ENCODE assay signal across 9 cellular contexts in genomic region chr9:104969116-104969515, GRCh38. TPM values are rescaled to one million over a fixed set of nuclear protein-coding genes. Genes with fewer than 3 reads are reported as not detected.
DNase-seq lines count a peak whose midpoint lies in the region; ATAC-seq and TF ChIP-seq lines count a peak whose summit lies in the region.
"Had no signal": no experiment of that assay in that cellular context is flagged by ENCODE, and none has a peak within 500 bp of the region (broad histone marks: within the 10 kb centered on the region; RNA-seq: fewer than 3 reads in every experiment).

No MANE protein-coding gene starts in this region.

- peaks cover 11% of the 10 kb centered on the region for H3K4me1 Mint-ChIP-seq in T-helper 1 cell treated with Interleukin-12 subunit alpha and Interleukin-12 subunit beta and Interleukin-4 antibody, amounts not matched to agents 30 μg/mL and 1 μg/mL, for 36 hours (ENCODE audit: low read depth)

- H3K27ac ChIP-seq in body of pancreas (peak overlapping the region in 3 of 4 donors; percentile 77 to 90 (median 88)), liver (ENCODE audit: low read depth in 1 of 2, low read length in 2 of 2) (peak overlapping the region; percentile 91 to 95), substantia nigra (ENCODE audit: low read depth, low read length, poor library complexity, severe bottlenecking) (peak overlapping the region; percentile 98)

- no peak for TF ChIP-seq RAD21 in liver (IDR thresholded peaks at IDR 0.05)

- no peaks in the 10 kb centered on the region for H3K9me3 ChIP-seq in body of pancreas
- no peaks in the 10 kb centered on the region for H3K9me3 ChIP-seq in liver (ENCODE audit: control insufficient read depth in 4 of 4, low read length in 3 of 4)

- H3K27me3 ChIP-seq in body of pancreas (no peaks in the 10 kb centered on the region), liver (ENCODE audit: control insufficient read depth in 4 of 4, insufficient read depth in 4 of 4, low read length in 3 of 4) (no peaks in the 10 kb centered on the region)

- TF ChIP-seq CTCF in body of pancreas (IDR thresholded peaks at IDR 0.05) (no peak), liver (IDR thresholded peaks at IDR 0.05; ENCODE audit: low read depth, low read length, missing input control) (no peak)

- H3K4me3 ChIP-seq in body of pancreas: no peak overlapping the region
- no peak overlapping the region for H3K4me3 ChIP-seq in liver (ENCODE audit: low read depth in 1 of 3, low read length in 3 of 3)

- TF ChIP-seq POLR2A in body of pancreas (IDR thresholded peaks at IDR 0.05): no peak

- H3K27me3 Mint-ChIP-seq in T-helper 1 cell treated with Interleukin-12 subunit alpha and Interleukin-12 subunit beta and Interleukin-4 antibody, amounts not matched to agents 30 μg/mL and 1 μg/mL, for 36 hours (ENCODE audit: low read depth): peaks cover 22% of the 10 kb centered on the region

- no peak overlapping the region for H3K27ac Mint-ChIP-seq in T-helper 1 cell treated with Interleukin-12 subunit alpha and Interleukin-12 subunit beta and Interleukin-4 antibody, amounts not matched to agents 30 μg/mL and 1 μg/mL, for 36 hours

- no peak for DNase-seq in T-helper 1 cell
- DNase-seq in body of pancreas: no peak
- DNase-seq in substantia nigra (lab: John Stamatoyannopoulos, UW): peak in 2 of 49 donors; percentile 35 to 37
- DNase-seq in NCI-H82 (lab: John Stamatoyannopoulos, UW): no peak
- no peak for DNase-seq in NCI-H1417 treated with DMSO at 0.1 percent for 48 hours (lab: John Stamatoyannopoulos, UW)
- DNase-seq in OCI-M1 (lab: John Stamatoyannopoulos, UW): no peak
- DNase-seq: activated effector memory CD4-positive, alpha-beta T cell treated with Interleukin-2 at 50 U/mL for 16 hours had no signal

- peak overlapping the region in 1 of 2 donors; percentile 72 for H3K9ac ChIP-seq in liver (ENCODE audit: low read depth in 1 of 2, low read length in 2 of 2)

- H3K4me1 ChIP-seq in body of pancreas (peaks cover 13% of the 10 kb centered on the region), liver (ENCODE audit: control insufficient read depth in 4 of 4, insufficient read depth in 4 of 4, low read length in 3 of 4) (peaks cover 2 to 18% (median 8%) of the 10 kb centered on the region in 4 donors)

- WGBS in body of pancreas, 2 donors: 48 to 68% methylated on average over 4 of the region's 4 CpGs
- WGBS in liver: 61% methylated on average over 4 of the region's 4 CpGs

- no peak for ATAC-seq in body of pancreas

- H3K4me3 Mint-ChIP-seq in T-helper 1 cell treated with Interleukin-12 subunit alpha and Interleukin-12 subunit beta and Interleukin-4 antibody, amounts not matched to agents 30 μg/mL and 1 μg/mL, for 36 hours: peak overlapping the region; percentile 95

- no peaks in the 10 kb centered on the region for H3K36me3 ChIP-seq in body of pancreas (replicated peaks in 1 of 2; ENCODE audit: insufficient read depth in 1 of 2, low read depth in 2 of 2)
- no peaks in the 10 kb centered on the region for H3K36me3 ChIP-seq in liver (ENCODE audit: control insufficient read depth in 4 of 4, insufficient read depth in 3 of 4, low read depth in 1 of 4, low read length in 3 of 4)

- no peaks in the 10 kb centered on the region for H3K36me3 Mint-ChIP-seq in T-helper 1 cell treated with Interleukin-12 subunit alpha and Interleukin-12 subunit beta and Interleukin-4 antibody, amounts not matched to agents 30 μg/mL and 1 μg/mL, for 36 hours (ENCODE audit: low read depth)

- intact Hi-C loops in body of pancreas (cut with DNase I): loop anchor here (5.0 kb wide), 1 partner anchor 37 kb away; no protein-coding TSS in a partner anchor

- H3K9me3 Mint-ChIP-seq in T-helper 1 cell treated with Interleukin-12 subunit alpha and Interleukin-12 subunit beta and Interleukin-4 antibody, amounts not matched to agents 30 μg/mL and 1 μg/mL, for 36 hours: no peaks in the 10 kb centered on the region

TF ChIP-seq in liver, 16 proteins besides CTCF, POLR2A, EP300 and RAD21:
- no peak for TF ChIP-seq FOXA1 (IDR thresholded peaks at IDR 0.05)
- TF ChIP-seq HNF4A (conservative IDR thresholded peaks at IDR 0.05): no peak
- no peak for TF ChIP-seq MAX (IDR thresholded peaks at IDR 0.05)

RNA-seq across cellular contexts. Expression of gene ABCA1, which starts 41.2 kb away (rescaled TPM):
- 10 to 100 TPM; 18.1 to 18.9 TPM for total RNA-seq in body of pancreas
- total RNA-seq in liver: 100 to 1,000 TPM in 1 of 2 donors, 10 to 100 TPM in 1; 83.9 to 223 TPM
- 10 to 100 TPM; 15.4 to 42.0 TPM for polyA plus RNA-seq in liver

Comparison
In these comparisons a context has a peak if more than half of its experiments do, and no peak if none do; other contexts are left out.
1. RNA of gene ABCA1, which starts 41.2 kb away (total RNA-seq): 83.9 to 223 TPM in liver; 18.1 to 18.9 TPM in body of pancreas; every median in the first group is over 4 times any median in the second.
2. Peak in every context shown above with its lines, with median percentiles within 50 percentile points of each other: H3K27ac ChIP-seq.